ENCODE assay signal across 3 cellular contexts in genomic region chr17:55649935-55650597, GRCh38.
TF ChIP-seq lines count a peak whose summit lies in the region.

No MANE protein-coding gene starts in this region.

TF ChIP-seq in IMR-90, 13 proteins besides CTCF, POLR2A, EP300 and RAD21:
- TF ChIP-seq MAFK (IDR thresholded peaks at IDR 0.05; ENCODE audit: low read depth, low read length) (peak; percentile 34; the same call in 1 of the 2 replicates), RCOR1 (IDR thresholded peaks at IDR 0.05; ENCODE audit: insufficient replicate concordance, low read length) (no peak)

TF ChIP-seq in K562, 482 proteins besides CTCF, POLR2A, EP300 and RAD21:
- TF ChIP-seq MAFF (IDR thresholded peaks at IDR 0.05; ENCODE audit: low read length) (peak; percentile 20; the same call in 1 of the 2 replicates), ZNF316 (IDR thresholded peaks at IDR 0.05) (peak; percentile 44), MAFK (IDR thresholded peaks at IDR 0.05; ENCODE audit: low read length) (0 out of 2 replicates have a peak, but pooled peaks have one; percentile 17), ATF7 (IDR thresholded peaks at IDR 0.05) (peak; percentile 63; the same call in 1 of the 2 replicates), NCOA1 (IDR thresholded peaks at IDR 0.05; ENCODE audit: low read depth) (no peak), NFE2 (IDR thresholded peaks at IDR 0.05; ENCODE audit: low read depth) (no peak), C11orf30 (IDR thresholded peaks at IDR 0.05; ENCODE audit: low read depth) (peak; percentile 25; the same call in 1 of the 2 replicates), ATF3 (IDR thresholded peaks at IDR 0.05) (peak; percentile 81), ATF3 (CRISPR knock-in tag; conservative IDR thresholded peaks at IDR 0.05) (no peak), JUND (IDR thresholded peaks at IDR 0.05; ENCODE audit: borderline replicate concordance, low read depth, low read length) (no peak), JUND (tag; IDR thresholded peaks at IDR 0.05; ENCODE audit: borderline replicate concordance, low read depth, low read length) (peak; percentile 44; the same call in 1 of the 3 replicates), RREB1 (CRISPR knock-in tag; IDR thresholded peaks at IDR 0.05) (no peak)

TF ChIP-seq in liver, 16 proteins besides CTCF, POLR2A, EP300 and RAD21:
- TF ChIP-seq HNF4G (IDR thresholded peaks at IDR 0.05) (no peak), EGR1 (IDR thresholded peaks at IDR 0.05; ENCODE audit: low read depth in 2 of 2) (peak in 1 of 2 donors; percentile 5), REST (IDR thresholded peaks at IDR 0.05) (peak; percentile 35), FOXA2 (IDR thresholded peaks at IDR 0.05) (no peak), ATF3 (IDR thresholded peaks at IDR 0.05) (peak; percentile 52), RXRA (IDR thresholded peaks at IDR 0.05) (peak; percentile 37 to 72), ZBTB33 (IDR thresholded peaks at IDR 0.05) (no peak), YY1 (IDR thresholded peaks at IDR 0.05) (peak; percentile 79), MAX (IDR thresholded peaks at IDR 0.05) (peak; percentile 28), GABPA (IDR thresholded peaks at IDR 0.05 in 1 of 2, conservative IDR thresholded peaks at IDR 0.05 in 1 of 2) (peak in 1 of 2 donors; percentile 26), FOXA1 (IDR thresholded peaks at IDR 0.05) (no peak), HNF4A (conservative IDR thresholded peaks at IDR 0.05) (peak; percentile 50 to 73), JUND (IDR thresholded peaks at IDR 0.05) (peak; percentile 74 to 84), NR2F2 (IDR thresholded peaks at IDR 0.05) (no peak), TAF1 (conservative IDR thresholded peaks at IDR 0.05) (peak; percentile 54), SP1 (IDR thresholded peaks at IDR 0.05) (peak; percentile 75)
